In the genomic region with DNA sequence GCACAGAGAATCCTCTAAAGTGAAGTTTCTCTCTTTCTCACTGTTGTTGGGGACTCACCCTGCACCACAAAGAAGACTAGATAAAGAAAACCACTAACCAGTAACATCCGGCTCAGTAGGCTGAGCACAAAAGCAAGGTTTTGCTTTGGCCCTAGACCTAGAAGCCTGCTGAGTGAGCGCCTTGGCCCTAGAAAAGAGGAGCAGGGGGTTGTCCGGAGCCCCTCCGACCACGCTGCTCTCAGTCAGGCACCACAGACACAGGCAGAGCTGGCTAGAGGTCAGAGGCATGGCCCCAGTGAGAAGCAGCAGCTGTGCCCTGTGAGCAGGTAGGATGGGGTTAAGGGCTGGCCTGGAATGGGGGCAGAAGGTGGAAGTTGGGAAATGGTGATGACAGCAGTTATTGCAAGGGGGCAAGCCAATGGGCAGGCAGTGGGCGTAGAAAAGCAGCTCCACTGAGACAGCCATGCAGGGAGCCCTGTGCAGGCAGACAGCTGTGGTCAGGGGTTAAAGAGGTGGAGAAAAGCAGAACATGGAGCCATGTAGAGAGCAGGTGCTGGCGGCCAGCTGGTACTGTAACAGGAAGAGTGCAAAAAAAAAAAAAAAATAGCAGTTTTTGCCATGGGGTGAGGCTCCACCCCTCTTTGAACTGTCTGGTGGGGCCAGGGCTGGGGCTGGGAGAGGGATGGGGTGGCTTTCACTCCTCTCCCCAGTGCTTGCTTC, we compare ENCODE assay signal across 9 cellular contexts. TPM values are rescaled to one million over a fixed set of nuclear protein-coding genes. Genes with fewer than 3 reads are reported as not detected.
DNase-seq lines count a peak whose midpoint lies in the region; ATAC-seq and TF ChIP-seq lines count a peak whose summit lies in the region.
"Had no signal": no experiment of that assay in that cellular context is flagged by ENCODE, and none has a peak within 500 bp of the region (broad histone marks: within the 10 kb centered on the region; RNA-seq: fewer than 3 reads in every experiment).

No MANE protein-coding gene starts in this region.

- peak overlapping the region; percentile 99 for H3K4me3 Mint-ChIP-seq in natural killer cell

- H3K9me3 Mint-ChIP-seq in natural killer cell = no peaks in the 10 kb centered on the region

- ATAC-seq in GM18867 (IDR thresholded peaks at IDR 0.05; ENCODE audit: unreplicated experiment) = peak; percentile 87
- ATAC-seq in HG02642 (IDR thresholded peaks at IDR 0.05; ENCODE audit: poor library complexity, unreplicated experiment) = peak; percentile 87
- ATAC-seq in natural killer cell = peak; percentile 62 to 84 (median 83)

- peak overlapping the region; percentile 97 to 98 for H3K27ac Mint-ChIP-seq in natural killer cell

- H3K36me3 Mint-ChIP-seq in natural killer cell = peaks cover 2% of the 10 kb centered on the region

- TF ChIP-seq CTCF in natural killer cell (IDR thresholded peaks at IDR 0.05) = no peak

- intact Hi-C loops in natural killer cell (cut with micrococcal nuclease) = loop anchor here (1.0 to 10.0 kb wide), 9 partner anchors 17 to 648 kb away; a partner anchor contains a TSS

- peaks cover 61 to 68% of the 10 kb centered on the region in 2 donors for H3K4me1 Mint-ChIP-seq in natural killer cell

- H3K27me3 Mint-ChIP-seq in natural killer cell (ENCODE audit: low read depth in 2 of 2) = no peaks in the 10 kb centered on the region

- peak; percentile 65 for DNase-seq in NCI-H2171 (lab: John Stamatoyannopoulos, UW)
- DNase-seq in activated T-cell treated with anti-CD3 and anti-CD28 coated beads, Interleukin-2, amount 50 U/mL, for 48 hours = peak; percentile 62 to 66
- DNase-seq in natural killer cell = peak; percentile 56
- no peak for DNase-seq in NCI-H1048 (lab: John Stamatoyannopoulos, UW)
- no peak for DNase-seq in foreskin melanocyte
- DNase-seq in medulla oblongata (ENCODE audit: extremely low spot score) = no peak

RNA-seq across cellular contexts. Expression of a gene that starts 36.9 kb away (rescaled TPM):
- total RNA-seq in natural killer cell = 10 to 100 TPM; 21.2 to 51.6 (median 42.2) TPM
- total RNA-seq: lung microvascular endothelial cell had no signal

Comparison
In these comparisons a context has a peak if more than half of its experiments do, and no peak if none do; other contexts are left out.
1. DNase-seq: peak in NCI-H2171 (single experiment), activated T-cell treated with anti-CD3 and anti-CD28 coated beads, Interleukin-2, amount 50 U/mL, for 48 hours (2 of 2) and natural killer cell (single experiment); none in NCI-H1048 (single experiment), foreskin melanocyte (single experiment) and medulla oblongata (single experiment).
2. Peak in every context shown above with its lines, with median percentiles within 50 percentile points of each other: ATAC-seq.